8 cellular contexts compared by ENCODE assay signal in the genomic region with DNA sequence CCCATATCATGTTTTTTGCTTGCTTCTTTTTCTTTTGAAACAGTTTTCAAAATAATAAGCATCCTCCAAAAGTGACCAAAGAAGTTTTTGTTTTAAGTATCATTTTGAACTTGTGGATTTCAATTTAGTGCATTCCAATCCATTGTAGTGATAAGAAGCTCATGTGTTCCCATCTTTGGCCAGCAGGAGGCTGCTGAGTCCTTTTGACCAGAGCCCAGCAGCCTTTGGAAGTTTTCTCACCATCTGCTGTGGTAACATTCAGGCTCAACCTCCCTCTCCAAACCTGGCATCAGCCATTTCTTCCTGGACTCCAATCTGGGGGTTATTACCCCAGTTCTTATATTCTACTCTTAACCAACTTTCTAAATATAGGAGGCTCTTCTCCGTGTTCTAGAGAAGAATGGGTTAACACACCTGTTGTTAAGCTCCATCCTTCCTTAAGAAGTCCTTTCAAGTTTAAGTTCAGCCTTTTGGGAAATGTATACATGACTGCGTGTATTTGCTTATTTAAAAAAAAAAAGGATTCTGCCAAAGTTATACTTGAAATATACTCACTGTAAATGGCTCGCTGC. TPM values are rescaled to one million over a fixed set of nuclear protein-coding genes. Genes with fewer than 3 reads are reported as not detected.
DNase-seq lines count a peak whose midpoint lies in the region; ATAC-seq, FAIRE-seq and TF ChIP-seq lines count a peak whose summit lies in the region.

No MANE protein-coding gene starts in this region.

- H3K27ac ChIP-seq in SJCRH30 (no peak overlapping the region), kidney (ENCODE audit: low read depth in 2 of 2, low read length in 2 of 2) (no peak overlapping the region), uterus (no peak overlapping the region)

- H3K9ac ChIP-seq in kidney (ENCODE audit: low read length in 2 of 2): no peak overlapping the region

- H3K9me3 ChIP-seq in SJCRH30 (replicated peaks): no peaks in the 10 kb centered on the region
- H3K9me3 ChIP-seq in kidney (ENCODE audit: control insufficient read depth in 1 of 2, low read length in 2 of 2): no peaks in the 10 kb centered on the region
- H3K9me3 ChIP-seq in uterus: no peaks in the 10 kb centered on the region

- peak; percentile 62 for DNase-seq in EL
- peak; percentile 76 for DNase-seq in HuH-7.5 (ENCODE audit: low spot score)
- DNase-seq in SJCRH30: peak; percentile 45 to 74
- peak; percentile 54 for DNase-seq in bronchial epithelial cell (ENCODE audit: low read depth)
- no peak for DNase-seq in kidney
- DNase-seq in stimulated activated CD8-positive, alpha-beta memory T cell treated with anti-CD3 and anti-CD28 coated beads, Interleukin-15, amount 100 ng/mL, for 1 hour (ENCODE audit: low read depth): peak; percentile 8
- no peak for DNase-seq in uterus

- ATAC-seq in GM21360 (IDR thresholded peaks at IDR 0.05; ENCODE audit: unreplicated experiment): peak; percentile 83

- intact Hi-C loops in kidney (cut with DNase I) (no loop called here), uterus (cut with DNase I; ENCODE audit: low total_unique reads) (no loop called here)

- H3K27me3 ChIP-seq in SJCRH30: no peaks in the 10 kb centered on the region
- no peaks in the 10 kb centered on the region for H3K27me3 ChIP-seq in bronchial epithelial cell (ENCODE audit: control insufficient read depth, insufficient read depth, low read length)
- no peaks in the 10 kb centered on the region for H3K27me3 ChIP-seq in uterus

- H3K36me3 ChIP-seq in SJCRH30: no peaks in the 10 kb centered on the region
- no peaks in the 10 kb centered on the region for H3K36me3 ChIP-seq in bronchial epithelial cell (ENCODE audit: control insufficient read depth, insufficient read depth, low read length)
- no peaks in the 10 kb centered on the region for H3K36me3 ChIP-seq in kidney (ENCODE audit: control insufficient read depth in 1 of 2, insufficient read depth in 2 of 2, low read length in 2 of 2)
- H3K36me3 ChIP-seq in uterus: no peaks in the 10 kb centered on the region

- TF ChIP-seq CTCF in bronchial epithelial cell (IDR thresholded peaks at IDR 0.05; ENCODE audit: insufficient read depth, low read length, severe bottlenecking) (peak; percentile 79), kidney (IDR thresholded peaks at IDR 0.05; ENCODE audit: borderline replicate concordance, extremely low read depth, insufficient read depth) (peak; percentile 78), uterus (IDR thresholded peaks at IDR 0.05) (peak in 2 of 4 experiments; percentile 14 to 24)

- H3K4me3 ChIP-seq in SJCRH30 (no peak overlapping the region), bronchial epithelial cell (ENCODE audit: low read depth, low read length) (no peak overlapping the region), kidney (ENCODE audit: low read length in 2 of 2) (no peak overlapping the region), uterus (no peak overlapping the region)

- FAIRE-seq in bronchial epithelial cell (lab: Jason Lieb, UNC) (no peak), kidney (lab: Jason Lieb, UNC) (peak; percentile 47)

- no peaks in the 10 kb centered on the region for H3K4me1 ChIP-seq in SJCRH30
- no peaks in the 10 kb centered on the region for H3K4me1 ChIP-seq in kidney (ENCODE audit: control insufficient read depth in 1 of 2, insufficient read depth in 1 of 2, low read depth in 1 of 2, low read length in 2 of 2)
- H3K4me1 ChIP-seq in uterus: no peaks in the 10 kb centered on the region

- no peak for TF ChIP-seq POLR2A in uterus (IDR thresholded peaks at IDR 0.05)

RNA-seq across cellular contexts. Expression of a gene that starts 39.0 kb away (rescaled TPM):
- not detected in 2 replicates for total RNA-seq in SJCRH30 (2014; rRNA removed; shearing (Covaris generic))
- total RNA-seq in bronchial epithelial cell (1.1 and 11.0 TPM in 2 replicates), kidney (477 TPM), uterus (1 to 10 TPM in 2 of 4 donors, under 1 TPM in 1, not detected in 1; 0.29 to 1.7 (median 1.6) TPM)
- polyA plus RNA-seq in kidney (ENCODE audit: insufficient read depth, low read depth, low replicate concordance): 1,006 TPM

Comparison
In these comparisons a context has a peak if more than half of its experiments do, and no peak if none do; other contexts are left out.
1. DNase-seq: peak in EL (single experiment), HuH-7.5 (single experiment), SJCRH30 (2 of 2), bronchial epithelial cell (single experiment) and stimulated activated CD8-positive, alpha-beta memory T cell treated with anti-CD3 and anti-CD28 coated beads, Interleukin-15, amount 100 ng/mL, for 1 hour (single experiment); none in kidney (single experiment) and uterus (0 of 2).
2. RNA of a gene that starts 39.0 kb away (total RNA-seq): 477 TPM in kidney (single experiment); 0.29 to 1.7 TPM in uterus, 1.1 to 11.0 TPM in bronchial epithelial cell and not detected in SJCRH30; every median in the first group is over 10 times any median in the second.